8 cellular contexts compared by ENCODE assay signal in genomic region chr12:52156757-52157565, GRCh38. TPM values are rescaled to one million over a fixed set of nuclear protein-coding genes. Genes with fewer than 3 reads are reported as not detected.
DNase-seq lines count a peak whose midpoint lies in the region; ATAC-seq and TF ChIP-seq lines count a peak whose summit lies in the region.

No MANE protein-coding gene starts in this region.

- CTCF ChIA-PET in Panc1 (lab: Charles Lee) = interaction anchor here (0.5 to 2.6 kb wide), 9 partner anchors 9 to 1206 kb away, joined by 3 to 15 read pairs (median 5); no protein-coding TSS in a partner anchor

- DNase-seq in Caki2 (ENCODE audit: low read depth) (peak; percentile 66), HT-29 (ENCODE audit: low spot score) (peak; percentile 84), Panc1 (ENCODE audit: low read depth, low spot score) (no peak), fibroblast of the conjunctiva (ENCODE audit: low read depth) (peak; percentile 30), occipital lobe (lab: John Stamatoyannopoulos, UW) (peak; percentile 14)
- DNase-seq in activated T-helper 1 cell treated with anti-CD3 and anti-CD28 coated beads, Interleukin-2, amount 50 U/mL, for 16 hours (ENCODE audit: low read depth in 1 of 2, low spot score in 1 of 2) = peak; percentile 52 to 62

- H3K27me3 ChIP-seq in Panc1 (ENCODE audit: control insufficient read depth, insufficient read depth, low read length) (no peaks in the 10 kb centered on the region), thymus (ENCODE audit: control insufficient read depth, insufficient read depth) (peaks cover 6% of the 10 kb centered on the region)

- POLR2A ChIA-PET in Panc1 (lab: Charles Lee) = interaction anchor here (0.5 kb wide), 1 partner anchor 748 kb away, joined by 5 read pairs; no protein-coding TSS in a partner anchor

- TF ChIP-seq CTCF in Panc1 (IDR thresholded peaks at IDR 0.05) = peak; percentile 95

- H3K4me3 ChIP-seq in Panc1 (ENCODE audit: low read depth in 2 of 2, low read length in 2 of 2) (no peak overlapping the region), thymus (ENCODE audit: low read length) (no peak overlapping the region)

- H3K4me1 ChIP-seq in Panc1 (ENCODE audit: control insufficient read depth, insufficient read depth, low read length) = peaks cover 15% of the 10 kb centered on the region
- H3K4me1 ChIP-seq in thymus (ENCODE audit: control insufficient read depth, insufficient read depth, low read length) = peaks cover 3% of the 10 kb centered on the region

- H3K36me3 ChIP-seq in Panc1 (ENCODE audit: control insufficient read depth, insufficient read depth, low read length) (no peaks in the 10 kb centered on the region), thymus (ENCODE audit: control insufficient read depth, insufficient read depth) (no peaks in the 10 kb centered on the region)

- no TSS peak for BruUV-seq in Panc1 (replicated peaks; lab: Mats Ljungman, UMichigan)

- intact Hi-C loops in Panc1 (cut with micrococcal nuclease; ENCODE audit: unreplicated experiment) = loop anchor here (2.0 to 10.0 kb wide), 2 partner anchors 170 to 218 kb away; no protein-coding TSS in a partner anchor

- H3K9me3 ChIP-seq in Panc1 (ENCODE audit: control insufficient read depth, insufficient read depth, low read depth, low read length) (no peaks in the 10 kb centered on the region), thymus (ENCODE audit: control insufficient read depth) (no peaks in the 10 kb centered on the region)

- ATAC-seq in Panc1 = peak; percentile 82
- no peak for ATAC-seq in GM19463 (IDR thresholded peaks at IDR 0.05; ENCODE audit: unreplicated experiment)

- in situ Hi-C loops in Caki2 (cut with HindIII; ENCODE audit: low pct_unique_long_range_greater_than_20kb, low sequenced_read_pairs) (no loop called here), Panc1 (cut with HindIII; ENCODE audit: low pct_unique_long_range_greater_than_20kb, low sequenced_read_pairs) (no loop called here)

- H3K27ac ChIP-seq in Panc1 (ENCODE audit: low read length) (peak overlapping the region; percentile 18; the same call in 1 of the 2 replicates), thymus (ENCODE audit: low read depth) (peak overlapping the region; percentile 50)

- 56% methylated on average over 15 of the region's 15 CpGs for WGBS in thymus

RNA-seq across cellular contexts. Expression of gene KRT80, which starts 34.9 kb away (rescaled TPM):
- total RNA-seq in Caki2 (2014; rRNA removed; shearing (Covaris generic); ENCODE audit: low replicate concordance) = 31.6 and 33.0 TPM in 2 replicates
- total RNA-seq in HT-29 (2014; rRNA removed; shearing (Covaris generic)) = 24.7 and 27.0 TPM in 2 replicates
- total RNA-seq in Panc1 (2021; ENCODE audit: unreplicated experiment) (51.5 TPM), occipital lobe (not detected)
- 30.3 TPM for polyA plus RNA-seq in Panc1 (2012; ENCODE audit: insufficient read length)
- polyA plus RNA-seq in thymus = 4.8 TPM

Comparison
In these comparisons a context has a peak if more than half of its experiments do, and no peak if none do; other contexts are left out.
1. RNA of gene KRT80, which starts 34.9 kb away (total RNA-seq): 51.5 TPM in Panc1 (single experiment), 31.6 to 33.0 TPM in Caki2 and 24.7 to 27.0 TPM in HT-29; not detected in occipital lobe (single experiment); every median in the first group is over 10 times any median in the second.